26 cellular contexts compared by ENCODE assay signal in the genomic region with DNA sequence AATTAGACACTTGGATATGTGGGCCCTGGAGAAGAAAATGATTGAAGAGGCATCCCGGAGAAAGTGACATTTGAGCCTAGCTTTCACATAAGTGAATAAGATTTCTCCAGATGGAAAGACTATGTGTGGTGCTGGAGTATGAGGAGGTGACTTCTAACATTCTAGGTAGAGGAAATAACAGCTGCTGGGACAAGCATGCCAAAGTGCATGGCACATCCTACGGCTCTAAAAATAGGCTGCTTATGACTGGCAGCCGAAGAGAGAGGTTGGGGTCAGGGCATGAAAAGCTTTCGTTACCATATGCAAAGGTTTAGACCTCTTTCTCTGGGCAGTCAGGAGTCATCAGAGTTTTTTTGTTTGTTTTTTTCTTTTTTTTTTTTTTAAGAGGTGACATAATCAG.
"Had no signal": no experiment of that assay in that cellular context is flagged by ENCODE, and none has a peak within 500 bp of the region (broad histone marks: within the 10 kb centered on the region; RNA-seq: fewer than 3 reads in every experiment).

No MANE protein-coding gene starts in this region.

- H3K27ac ChIP-seq: stomach, suprapubic skin, testis, thoracic aorta, thyroid gland, tibial artery, tibial nerve, transverse colon, upper lobe of left lung, upper lobe of right lung, uterus, vagina had no signal

- H3K9me3 ChIP-seq: stomach, suprapubic skin, testis, thoracic aorta, thyroid gland, tibial artery, tibial nerve, transverse colon, upper lobe of left lung, upper lobe of right lung, uterus, vagina had no signal

- H3K4me3 ChIP-seq: stomach, suprapubic skin, testis, thoracic aorta, thyroid gland, tibial artery, tibial nerve, transverse colon, upper lobe of left lung, upper lobe of right lung, uterus, vagina had no signal

- H3K4me1 ChIP-seq: stomach, suprapubic skin, testis, thyroid gland, tibial artery, tibial nerve, transverse colon, upper lobe of left lung, upper lobe of right lung, uterus, vagina had no signal

- ATAC-seq: stimulated activated effector memory CD8-positive, alpha-beta T cell treated with anti-CD3 and anti-CD28 coated beads, Interleukin-12 subunit alpha, Interleukin-12 subunit beta, amount 100 ng/mL, for 72 hours; stimulated activated memory B cell treated with anti-CD40 and anti-IgM and Interleukin-4, amounts not matched to agents 10 μg/mL and 1 μg/mL and 100 μg/mL, for 72 hours; stimulated activated naive B cell treated with anti-CD40 and anti-IgM and Interleukin-4, amounts not matched to agents 10 μg/mL and 1 μg/mL and 100 μg/mL, for 72 hours; stimulated activated naive CD8-positive, alpha-beta T cell treated with anti-CD3 and anti-CD28 coated beads, Interleukin-15, amount 100 ng/mL, for 72 hours; stimulated activated naive CD8-positive, alpha-beta T cell treated with anti-CD3 and anti-CD28 coated beads, Interleukin-15, Interleukin-2, amounts not matched to agents 100 U/mL and 50 U/mL, for 24 hours; upper lobe of right lung had no signal

- DNase-seq: stimulated activated CD4-positive, alpha-beta T cell treated with anti-CD3 and anti-CD28 coated beads, Interleukin-2, amount 100 ng/mL, for 48 hours; stimulated activated CD4-positive, alpha-beta T cell treated with anti-CD3 and anti-CD28 coated beads, Interleukin-4, amount 100 ng/mL, for 1 hour; stimulated activated CD4-positive, alpha-beta T cell treated with anti-CD3 and anti-CD28 coated beads, Interleukin-4, amount 100 ng/mL, for 24 hours; stimulated activated CD4-positive, alpha-beta T cell treated with anti-CD3 and anti-CD28 coated beads, Interleukin-4, amount 100 ng/mL, for 4 hours; stimulated activated CD8-positive, alpha-beta memory T cell treated with anti-CD3 and anti-CD28 coated beads, Interleukin-4, amount 100 ng/mL, for 48 hours; stimulated activated naive B cell treated with anti-CD40 and anti-IgM and Interleukin-4, amounts not matched to agents 10 μg/mL and 1 μg/mL and 100 μg/mL, for 72 hours; stimulated activated naive CD4-positive, alpha-beta T cell; stimulated activated naive CD4-positive, alpha-beta T cell treated with Interleukin-2 at 50 U/mL for 16 hours; stimulated activated naive CD8-positive, alpha-beta T cell treated with anti-CD3 and anti-CD28 coated beads, Interleukin-15, amount 100 ng/mL, for 72 hours; stimulated activated naive CD8-positive, alpha-beta T cell treated with anti-CD3 and anti-CD28 coated beads, Interleukin-15, Interleukin-2, amounts not matched to agents 100 U/mL and 50 U/mL, for 24 hours; stomach; substantia nigra; testis; thyroid gland; tibial artery; transverse colon; trophoblast cell; upper lobe of left lung; upper lobe of right lung; uterus had no signal

- H3K27me3 ChIP-seq: stomach, suprapubic skin, testis, tibial artery, tibial nerve, transverse colon, upper lobe of left lung, upper lobe of right lung, uterus, vagina had no signal

- H3K36me3 ChIP-seq: stomach, suprapubic skin, thoracic aorta, thyroid gland, tibial artery, tibial nerve, transverse colon, upper lobe of left lung, upper lobe of right lung, uterus, vagina had no signal
